ENCODE assay signal across 12 cellular contexts in the genomic region with DNA sequence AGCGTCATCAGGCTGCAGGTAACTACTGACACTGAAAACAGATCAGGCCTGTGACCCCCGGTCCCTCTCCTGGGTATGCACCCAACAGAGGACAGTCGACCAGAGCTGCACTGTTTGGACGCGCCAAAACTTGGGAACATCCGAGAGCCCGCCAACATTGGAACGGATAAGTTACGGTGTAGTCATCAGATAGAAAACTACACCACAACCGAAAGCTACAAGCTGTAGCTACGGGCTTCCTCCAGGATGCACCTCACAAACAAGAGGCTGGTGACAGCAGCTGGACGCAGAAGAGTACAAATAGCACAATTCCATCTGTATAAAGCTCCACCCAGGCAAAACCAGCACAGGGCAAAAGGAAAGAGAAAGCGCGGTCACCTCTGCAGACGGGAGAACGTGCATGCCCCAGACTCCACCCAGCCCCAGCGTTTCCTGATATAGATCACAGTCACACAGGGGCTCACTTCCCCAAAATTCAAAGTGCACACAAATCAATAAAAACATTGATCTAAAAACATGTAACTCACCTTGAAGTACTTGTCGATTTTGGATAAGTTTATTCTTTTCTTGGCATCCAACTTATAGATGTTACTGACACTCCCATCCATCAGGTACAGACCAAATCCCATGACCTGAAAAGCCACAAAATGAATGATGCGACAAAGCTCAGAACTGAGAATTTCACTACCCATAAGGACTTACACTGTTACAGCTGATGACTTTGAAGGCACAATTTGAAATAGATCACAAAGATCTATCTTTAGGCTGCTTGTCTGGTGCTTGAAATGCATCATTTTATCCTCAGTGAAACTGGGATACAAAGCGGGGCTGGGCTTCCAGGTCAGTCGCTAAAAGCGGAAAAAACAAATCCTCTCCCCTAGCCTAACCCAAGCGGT. TPM values are rescaled to one million over a fixed set of nuclear protein-coding genes. Genes with fewer than 3 reads are reported as not detected.
DNase-seq lines count a peak whose midpoint lies in the region; ATAC-seq, FAIRE-seq and TF ChIP-seq lines count a peak whose summit lies in the region.
"Had no signal": no experiment of that assay in that cellular context is flagged by ENCODE, and none has a peak within 500 bp of the region (broad histone marks: within the 10 kb centered on the region; RNA-seq: fewer than 3 reads in every experiment).

No MANE protein-coding gene starts in this region.

- H3K27ac Mint-ChIP-seq in Caco-2 (ENCODE audit: unreplicated experiment), result no peak overlapping the region
- H3K27ac Mint-ChIP-seq: activated naive CD8-positive, alpha-beta T cell had no signal

- intact Hi-C loops in OCI-LY7 (cut with micrococcal nuclease; ENCODE audit: unreplicated experiment), result no loop called here
- intact Hi-C loops in Caco-2 (cut with micrococcal nuclease; ENCODE audit: unreplicated experiment), result no loop called here
- intact Hi-C loops in adrenal gland (cut with DNase I), result no loop called here

- DNase-seq in OCI-LY7 (ENCODE audit: low spot score), result peak; percentile 53
- no peak for DNase-seq in Caco-2
- no peak for DNase-seq in adrenal gland
- no peak for DNase-seq in D721Med (ENCODE audit: insufficient read length, low spot score)
- DNase-seq: Calu3; stimulated activated CD4-positive, alpha-beta T cell treated with anti-CD3 and anti-CD28 coated beads, Interleukin-4, amount 100 ng/mL, for 1 hour had no signal

- H3K9me3 ChIP-seq in OCI-LY7 (ENCODE audit: low read length) (no peaks in the 10 kb centered on the region), gastroesophageal sphincter (no peaks in the 10 kb centered on the region), Caco-2 (no peaks in the 10 kb centered on the region), adrenal gland (replicated peaks in 1 of 3) (no peaks in the 10 kb centered on the region)
- H3K9me3 ChIP-seq: neutrophil had no signal

- H3K27ac ChIP-seq in OCI-LY7 (ENCODE audit: low read depth, low read length, poor library complexity, severe bottlenecking), result peak overlapping the region; percentile 48
- H3K27ac ChIP-seq in gastroesophageal sphincter, result no peak overlapping the region
- no peak overlapping the region for H3K27ac ChIP-seq in adrenal gland
- H3K27ac ChIP-seq: neutrophil had no signal

- peaks cover 77% of the 10 kb centered on the region for H3K36me3 Mint-ChIP-seq in Caco-2 (ENCODE audit: insufficient read depth, unreplicated experiment)
- H3K36me3 Mint-ChIP-seq: activated naive CD8-positive, alpha-beta T cell had no signal

- CTCF ChIA-PET in OCI-LY7 (lab: Charles Lee; ENCODE audit: unreplicated experiment), result no interaction called here
- CTCF ChIA-PET in Caco-2 (lab: Charles Lee), result no interaction called here

- POLR2A ChIA-PET in OCI-LY7 (lab: Charles Lee) (interaction anchor here (0.6 to 1.3 kb wide), 3 partner anchors 15 to 96 kb away, joined by 3 to 5 read pairs (median 3); no protein-coding TSS in a partner anchor), Caco-2 (lab: Charles Lee) (interaction anchor here (0.5 kb wide), 1 partner anchor 337 kb away, joined by 12 read pairs; no protein-coding TSS in a partner anchor)

- H3K9me2 ChIP-seq in OCI-LY7 (ENCODE audit: insufficient read depth, low read length), result no peaks in the 10 kb centered on the region

- H3K36me3 ChIP-seq in OCI-LY7 (ENCODE audit: insufficient read depth, low read length) (no peaks in the 10 kb centered on the region), gastroesophageal sphincter (peaks cover 0 to 93% of the 10 kb centered on the region in 2 donors), Caco-2 (ENCODE audit: control insufficient read depth, insufficient read depth, low read length) (peaks cover 8% of the 10 kb centered on the region; the same call in 1 of the 2 replicates), adrenal gland (replicated peaks in 1 of 2) (peaks cover 0 to 69% of the 10 kb centered on the region in 2 donors)
- H3K36me3 ChIP-seq: neutrophil had no signal

- no peak for FAIRE-seq in D721Med (lab: Jason Lieb, UNC)

- ATAC-seq in GM18508 (IDR thresholded peaks at IDR 0.05; ENCODE audit: insufficient read depth, unreplicated experiment) (peak; percentile 75), GM21360 (IDR thresholded peaks at IDR 0.05; ENCODE audit: unreplicated experiment) (peak; percentile 62), HG03095 (IDR thresholded peaks at IDR 0.05; ENCODE audit: unreplicated experiment) (peak; percentile 93), gastroesophageal sphincter (no peak)

- peaks cover 67% of the 10 kb centered on the region for H3K4me1 ChIP-seq in OCI-LY7 (ENCODE audit: insufficient read depth, low read length, poor library complexity, severe bottlenecking)
- peaks cover 0 to 4% (median 0%) of the 10 kb centered on the region in 3 donors for H3K4me1 ChIP-seq in gastroesophageal sphincter
- H3K4me1 ChIP-seq in Caco-2, result no peaks in the 10 kb centered on the region
- H3K4me1 ChIP-seq in adrenal gland (replicated peaks in 1 of 2), result peaks cover 0 to 5% of the 10 kb centered on the region in 2 donors

- peak overlapping the region; percentile 68; the same call in 1 of the 2 replicates for H2AFZ ChIP-seq in OCI-LY7 (ENCODE audit: low read length)

- H3K79me2 ChIP-seq in OCI-LY7 (ENCODE audit: insufficient read depth, low read depth, low read length), result no peaks in the 10 kb centered on the region

- no peaks in the 10 kb centered on the region for H3K9me3 Mint-ChIP-seq in Caco-2 (ENCODE audit: unreplicated experiment)

- H3K4me3 Mint-ChIP-seq in Caco-2 (ENCODE audit: unreplicated experiment), result no peak overlapping the region
- H3K4me3 Mint-ChIP-seq: activated naive CD8-positive, alpha-beta T cell had no signal

- H3K4me2 ChIP-seq in OCI-LY7 (ENCODE audit: low read length), result peak overlapping the region; percentile 66

- no peaks in the 10 kb centered on the region for H3K27me3 Mint-ChIP-seq in Caco-2 (ENCODE audit: insufficient read depth, unreplicated experiment)
- H3K27me3 Mint-ChIP-seq: activated naive CD8-positive, alpha-beta T cell had no signal

- WGBS in gastroesophageal sphincter (ENCODE audit: low coverage in 1 of 2), 2 donors, result 90 to 94% methylated on average over 7 to 13 of the region's 23 CpGs
- 91 to 92% (median 92%) methylated on average over 23 of the region's 23 CpGs for WGBS in adrenal gland, 4 donors

- TF ChIP-seq CTCF in OCI-LY7 (conservative IDR thresholded peaks at IDR 0.05; ENCODE audit: low read length), result no peak
- no peak for TF ChIP-seq CTCF in gastroesophageal sphincter (IDR thresholded peaks at IDR 0.05)
- no peak for TF ChIP-seq CTCF in Caco-2 (IDR thresholded peaks at IDR 0.05; ENCODE audit: insufficient read depth in 1 of 2, low read depth in 1 of 2, low read length in 1 of 2, severe bottlenecking in 1 of 2, unreplicated experiment in 1 of 2)
- TF ChIP-seq CTCF in adrenal gland (IDR thresholded peaks at IDR 0.05), result no peak
- TF ChIP-seq CTCF in D721Med (IDR thresholded peaks at IDR 0.05; ENCODE audit: insufficient read depth, missing control alignments), result no peak

- no peaks in the 10 kb centered on the region for H4K20me1 ChIP-seq in OCI-LY7 (ENCODE audit: insufficient read depth, low read length)

- BruUV-seq in OCI-LY7 (replicated peaks; lab: Mats Ljungman, UMichigan) (no TSS peak), Caco-2 (replicated peaks; lab: Mats Ljungman, UMichigan) (no TSS peak)

- H3K4me3 ChIP-seq in OCI-LY7 (ENCODE audit: low read depth, low read length, poor library complexity, severe bottlenecking) (peak overlapping the region; percentile 40), gastroesophageal sphincter (no peak overlapping the region), Caco-2 (ENCODE audit: low read depth, low read length) (no peak overlapping the region), adrenal gland (no peak overlapping the region)

- TF ChIP-seq POLR2A in gastroesophageal sphincter (IDR thresholded peaks at IDR 0.05) (no peak), adrenal gland (IDR thresholded peaks at IDR 0.05) (no peak)

- H3K27me3 ChIP-seq in gastroesophageal sphincter (no peaks in the 10 kb centered on the region), Caco-2 (replicated peaks; ENCODE audit: control insufficient read depth, insufficient read depth, low read length) (no peaks in the 10 kb centered on the region), adrenal gland (no peaks in the 10 kb centered on the region)
- H3K27me3 ChIP-seq: neutrophil had no signal

- TF ChIP-seq EP300 in gastroesophageal sphincter (IDR thresholded peaks at IDR 0.05), result no peak

- no peaks in the 10 kb centered on the region for H3K4me1 Mint-ChIP-seq in Caco-2 (ENCODE audit: low read depth, unreplicated experiment)

RNA-seq across cellular contexts. Expression of gene CYFIP1, which starts 43.3 kb away (rescaled TPM):
- 0.98 and 3.6 TPM in 2 replicates for total RNA-seq in OCI-LY7 (2014; rRNA removed; shearing (Covaris generic))
- total RNA-seq in OCI-LY7 (2022) (0.87 and 1.3 TPM in 2 replicates), gastroesophageal sphincter (100 to 1,000 TPM in 2 of 4 donors, 10 to 100 TPM in 2; 82.3 to 116 (median 101) TPM), Caco-2 (2022) (205 and 211 TPM in 2 replicates), adrenal gland (100 to 1,000 TPM in 2 of 8 donors, 10 to 100 TPM in 6; 53.9 to 124 (median 90.3) TPM)
- 10 to 100 TPM; 21.2 to 43.7 (median 24.6) TPM for polyA plus RNA-seq in adrenal gland

Comparison
In these comparisons a context has a peak if more than half of its experiments do, and no peak if none do; other contexts are left out.
1. RNA of gene CYFIP1, which starts 43.3 kb away (total RNA-seq): 205 to 211 TPM in Caco-2, 82.3 to 116 TPM in gastroesophageal sphincter and 53.9 to 124 TPM in adrenal gland; 0.87 to 3.6 TPM in OCI-LY7; every median in the first group is over 10 times any median in the second.